In the genomic region with DNA sequence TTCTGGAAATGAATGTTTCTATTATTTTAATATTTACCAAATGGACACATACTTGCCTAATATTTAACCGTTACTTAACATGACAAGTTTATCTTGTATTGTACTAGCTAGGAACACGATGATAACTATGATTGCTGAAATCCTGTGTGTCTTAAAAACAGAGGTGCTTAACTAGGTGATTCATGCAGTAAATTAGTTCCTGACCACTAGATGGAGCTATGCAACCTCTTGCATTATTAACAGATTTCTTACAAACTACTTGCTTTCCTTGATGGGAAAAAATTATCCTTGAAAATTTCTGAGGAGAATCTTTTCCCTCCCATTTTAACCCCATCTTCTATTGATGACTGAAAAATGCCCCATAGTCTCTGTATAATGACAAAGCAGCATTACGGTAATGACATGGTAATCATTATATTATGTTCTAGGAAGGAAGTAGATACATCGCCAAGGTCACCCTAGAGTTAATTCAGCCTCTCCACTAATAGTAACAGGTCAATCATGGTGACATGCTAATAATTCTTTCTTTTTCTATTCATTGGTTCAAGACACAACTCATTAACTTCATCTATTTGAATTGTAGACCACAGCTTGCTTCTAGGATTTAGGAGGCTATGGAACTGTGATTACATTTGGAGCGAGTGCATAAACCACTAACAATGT, we compare ENCODE assay signal across 8 cellular contexts.
A peak's percentile ranks its signal among the peaks of the same experiment; 100 is the strongest.
DNase-seq lines count a peak whose midpoint lies in the region; ATAC-seq and TF ChIP-seq lines count a peak whose summit lies in the region.

No MANE protein-coding gene starts in this region.

- POLR2A ChIA-PET in RWPE1 (lab: Yijun Ruan, JAX; ENCODE audit: low non-redundant PET) = no interaction called here
- POLR2A ChIA-PET in activated CD4-positive, alpha-beta memory T cell treated with anti-CD3 and anti-CD28 coated beads, Interleukin-2, amount 10 ng/mL, durations not matched to agents 7 days and 5 days (lab: Charles Lee) = no interaction called here

- no peaks in the 10 kb centered on the region for H3K27me3 Mint-ChIP-seq in activated CD4-positive, alpha-beta memory T cell treated with anti-CD3 and anti-CD28 coated beads, Interleukin-2, amount 10 ng/mL, durations not matched to agents 7 days and 5 days

- intact Hi-C loops in sigmoid colon (cut with DNase I) = loop anchor here (10.0 kb wide), 1 partner anchor 462 kb away; no protein-coding TSS in a partner anchor
- intact Hi-C loops in aorta (cut with DNase I) = no loop called here

- TF ChIP-seq CTCF in C4-2B (conservative IDR thresholded peaks at IDR 0.05) (peak; percentile 85), RWPE1 (conservative IDR thresholded peaks at IDR 0.05; ENCODE audit: low read depth) (peak; percentile 87), fibroblast of pulmonary artery (IDR thresholded peaks at IDR 0.05; ENCODE audit: low read length, missing control alignments) (peak; percentile 78), sigmoid colon (IDR thresholded peaks at IDR 0.05) (peak in 3 of 4 experiments; percentile 22 to 71 (median 31))

- WGBS in sigmoid colon, 2 donors = 45 to 54% methylated on average over 5 of the region's 5 CpGs
- WGBS in aorta, 2 donors = 43 to 45% methylated on average over 5 of the region's 5 CpGs

- no peak overlapping the region for H3K27ac Mint-ChIP-seq in activated CD4-positive, alpha-beta memory T cell treated with anti-CD3 and anti-CD28 coated beads, Interleukin-2, amount 10 ng/mL, durations not matched to agents 7 days and 5 days

- H3K27me3 ChIP-seq in sigmoid colon (no peaks in the 10 kb centered on the region), aorta (ENCODE audit: control insufficient read depth in 1 of 2, insufficient read depth in 2 of 2, low read length in 1 of 2) (no peaks in the 10 kb centered on the region)

- H3K4me1 ChIP-seq in sigmoid colon (no peaks in the 10 kb centered on the region), aorta (ENCODE audit: control insufficient read depth in 1 of 2, insufficient read depth in 2 of 2, low read length in 2 of 2) (no peaks in the 10 kb centered on the region)

- H3K4me1 Mint-ChIP-seq in activated CD4-positive, alpha-beta memory T cell treated with anti-CD3 and anti-CD28 coated beads, Interleukin-2, amount 10 ng/mL, durations not matched to agents 7 days and 5 days = no peaks in the 10 kb centered on the region

- ATAC-seq in GM19324 (IDR thresholded peaks at IDR 0.05; ENCODE audit: low FRiP score, unreplicated experiment) = peak; percentile 61
- no peak for ATAC-seq in aorta (ENCODE audit: low FRiP score)

- H3K27ac ChIP-seq in C4-2B (no peak overlapping the region), RWPE1 (no peak overlapping the region), sigmoid colon (no peak overlapping the region), aorta (ENCODE audit: low read depth in 1 of 2, low read length in 2 of 2) (no peak overlapping the region)

- no peak overlapping the region for H3K4me3 Mint-ChIP-seq in activated CD4-positive, alpha-beta memory T cell treated with anti-CD3 and anti-CD28 coated beads, Interleukin-2, amount 10 ng/mL, durations not matched to agents 7 days and 5 days

- no peaks in the 10 kb centered on the region for H3K36me3 Mint-ChIP-seq in activated CD4-positive, alpha-beta memory T cell treated with anti-CD3 and anti-CD28 coated beads, Interleukin-2, amount 10 ng/mL, durations not matched to agents 7 days and 5 days (ENCODE audit: low read depth)

- TF ChIP-seq POLR2A in sigmoid colon (IDR thresholded peaks at IDR 0.05) = no peak

- peak; percentile 20 for DNase-seq in RWPE1 (ENCODE audit: low spot score)
- DNase-seq in fibroblast of pulmonary artery (ENCODE audit: low read depth) = peak; percentile 75
- DNase-seq in sigmoid colon = no peak
- no peak for DNase-seq in activated CD4-positive, alpha-beta memory T cell treated with anti-CD3 and anti-CD28 coated beads, Interleukin-2, amount 10 ng/mL, durations not matched to agents 7 days and 5 days
- DNase-seq in aorta = no peak

- H3K36me3 ChIP-seq in sigmoid colon (no peaks in the 10 kb centered on the region), aorta (ENCODE audit: control insufficient read depth in 1 of 2, insufficient read depth in 2 of 2, low read length in 1 of 2) (no peaks in the 10 kb centered on the region)

- H3K4me3 ChIP-seq in fibroblast of pulmonary artery (replicated peaks; ENCODE audit: low read depth, low read length) = no peak overlapping the region
- no peak overlapping the region for H3K4me3 ChIP-seq in sigmoid colon
- H3K4me3 ChIP-seq in aorta (ENCODE audit: low read length in 2 of 2) = no peak overlapping the region

- CTCF ChIA-PET in RWPE1 (lab: Yijun Ruan, JAX) = interaction anchor here (0.5 to 1.0 kb wide), 3 partner anchors 9 to 733 kb away, joined by 3 to 4 read pairs (median 3); no protein-coding TSS in a partner anchor
- CTCF ChIA-PET in activated CD4-positive, alpha-beta memory T cell treated with anti-CD3 and anti-CD28 coated beads, Interleukin-2, amount 10 ng/mL, durations not matched to agents 7 days and 5 days (lab: Charles Lee) = interaction anchor here (0.7 to 1.4 kb wide), 3 partner anchors 19 to 460 kb away, joined by 3 to 5 read pairs (median 4); no protein-coding TSS in a partner anchor

- H3K9me3 ChIP-seq in sigmoid colon = no peaks in the 10 kb centered on the region
- no peaks in the 10 kb centered on the region for H3K9me3 ChIP-seq in aorta (ENCODE audit: control insufficient read depth, low read length)

- TF ChIP-seq EP300 in Ishikawa (IDR thresholded peaks at IDR 0.05; ENCODE audit: borderline replicate concordance) (no peak), sigmoid colon (IDR thresholded peaks at IDR 0.05) (no peak)

- peak; percentile 84 for TF ChIP-seq RAD21 in Ishikawa (IDR thresholded peaks at IDR 0.05; ENCODE audit: low read depth)

- H3K9me3 Mint-ChIP-seq in activated CD4-positive, alpha-beta memory T cell treated with anti-CD3 and anti-CD28 coated beads, Interleukin-2, amount 10 ng/mL, durations not matched to agents 7 days and 5 days = no peaks in the 10 kb centered on the region

TF ChIP-seq in Ishikawa, 13 proteins besides CTCF, POLR2A, EP300 and RAD21:
- TF ChIP-seq, protein P1, sequence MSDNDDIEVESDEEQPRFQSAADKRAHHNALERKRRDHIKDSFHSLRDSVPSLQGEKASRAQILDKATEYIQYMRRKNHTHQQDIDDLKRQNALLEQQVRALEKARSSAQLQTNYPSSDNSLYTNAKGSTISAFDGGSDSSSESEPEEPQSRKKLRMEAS (IDR thresholded peaks at IDR 0.05) = no peak
- TF ChIP-seq CREB1 (IDR thresholded peaks at IDR 0.05; ENCODE audit: low read depth) (no peak), EGR1 (IDR thresholded peaks at IDR 0.05) (no peak), TEAD4 (IDR thresholded peaks at IDR 0.05) (no peak)
TF ChIP-seq in Ishikawa: peak in this region for 0.

Comparison
In these comparisons a context has a peak if more than half of its experiments do, and no peak if none do; other contexts are left out.
1. CTCF ChIP-seq: peak in every context shown above with its lines; median percentile 87 in RWPE1; 85 in C4-2B; 78 in fibroblast of pulmonary artery; 31 in sigmoid colon.
2. DNase-seq: peak in RWPE1 (single experiment) and fibroblast of pulmonary artery (single experiment); none in sigmoid colon (single experiment), activated CD4-positive, alpha-beta memory T cell treated with anti-CD3 and anti-CD28 coated beads, Interleukin-2, amount 10 ng/mL, durations not matched to agents 7 days and 5 days (single experiment) and aorta (0 of 2).